1 cellular context compared by ENCODE assay signal in the genomic region with DNA sequence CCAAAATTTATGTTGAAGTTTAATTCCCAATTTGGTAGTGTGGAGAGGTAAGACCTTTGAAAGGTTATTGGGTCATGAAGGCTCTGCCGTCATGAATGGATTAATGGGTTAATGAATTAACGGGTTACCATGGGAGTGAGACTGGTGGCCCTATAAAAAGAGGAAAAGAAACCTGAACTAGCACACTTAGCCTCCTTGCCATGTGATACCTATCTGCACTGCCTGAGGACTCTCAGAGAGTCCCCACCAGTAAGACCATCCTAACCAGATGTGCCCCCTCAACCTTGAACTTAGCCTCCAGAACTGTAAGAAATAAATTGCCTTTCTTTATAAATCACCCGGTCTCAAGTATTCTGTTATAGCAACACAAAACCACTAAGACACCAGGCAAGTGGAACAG.
TF ChIP-seq lines count a peak whose summit lies in the region.

No MANE protein-coding gene starts in this region.

TF ChIP-seq in GM12878, 131 proteins besides CTCF, POLR2A, EP300 and RAD21:
- TF ChIP-seq SPI1 (IDR thresholded peaks at IDR 0.05; ENCODE audit: borderline replicate concordance, insufficient read depth, low read depth, low read length) (peak; percentile 31; the same call in 1 of the 2 replicates), MEF2B (IDR thresholded peaks at IDR 0.05; ENCODE audit: partially characterized antibody, poor library complexity, severe bottlenecking) (no peak), NR2F1 (conservative IDR thresholded peaks at IDR 0.05) (peak; percentile 47; the same call in 1 of the 2 replicates), TAF1 (IDR thresholded peaks at IDR 0.05; ENCODE audit: borderline replicate concordance, low read depth, low read length) (no peak), MTA3 (IDR thresholded peaks at IDR 0.05; ENCODE audit: borderline replicate concordance, low read length) (no peak)
TF ChIP-seq in GM12878: peak in this region for 2.
